In the genomic region with DNA sequence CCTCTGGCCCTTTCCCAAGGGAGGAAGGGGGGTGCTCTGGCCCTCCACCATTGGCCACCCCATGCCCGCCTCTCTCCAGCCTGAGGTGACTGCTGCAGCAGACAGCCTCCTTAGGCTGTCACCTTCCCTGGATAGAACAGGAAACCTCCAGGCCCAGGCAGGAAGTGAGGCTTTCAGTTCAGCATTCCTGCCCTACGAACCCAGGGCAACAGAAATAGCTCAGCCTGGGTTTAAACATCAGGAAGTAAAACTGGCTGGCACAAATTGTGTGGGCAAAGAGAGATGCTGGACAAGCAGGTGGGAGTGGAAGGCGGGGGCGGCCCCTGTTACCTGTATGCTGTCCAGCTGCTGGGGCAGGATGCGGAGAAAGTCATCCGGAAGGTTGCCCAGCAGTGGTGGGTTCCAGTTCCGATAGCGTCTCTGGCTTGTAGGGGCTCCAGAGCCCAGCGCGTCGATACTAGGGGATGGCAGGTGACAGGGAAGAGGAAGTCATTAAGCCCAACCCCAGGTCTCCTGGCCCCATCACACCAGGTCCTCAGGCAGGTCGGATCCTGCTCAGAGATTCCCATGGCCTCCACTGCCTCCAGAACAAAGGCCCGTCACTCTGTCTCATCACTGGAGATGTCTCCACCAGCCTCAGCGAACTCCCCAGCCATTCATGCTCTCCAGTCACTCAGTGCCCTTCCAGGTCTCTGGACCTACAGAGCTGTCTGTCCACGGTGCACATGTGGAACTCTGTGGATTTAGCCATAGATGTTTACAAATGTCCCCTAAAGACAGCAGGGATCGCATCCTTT, we compare ENCODE assay signal across 10 cellular contexts. TPM values are rescaled to one million over a fixed set of nuclear protein-coding genes. Genes with fewer than 3 reads are reported as not detected.
DNase-seq lines count a peak whose midpoint lies in the region; ATAC-seq and TF ChIP-seq lines count a peak whose summit lies in the region.
"Had no signal": no experiment of that assay in that cellular context is flagged by ENCODE, and none has a peak within 500 bp of the region (broad histone marks: within the 10 kb centered on the region; RNA-seq: fewer than 3 reads in every experiment).

No MANE protein-coding gene starts in this region.

- H3K4me3 ChIP-seq in ascending aorta (peak overlapping the region in 1 of 2 donors; percentile 49), subcutaneous abdominal adipose tissue (ENCODE audit: low read depth in 1 of 5, low read length in 5 of 5) (peak overlapping the region in 1 of 5 donors; percentile 46)

- peak overlapping the region; percentile 80 to 85 for H3K27ac ChIP-seq in ascending aorta
- peak overlapping the region; percentile 85 for H3K27ac ChIP-seq in subcutaneous abdominal adipose tissue (ENCODE audit: low read depth, low read length)

- H3K27me3 ChIP-seq in ascending aorta (no peaks in the 10 kb centered on the region), subcutaneous abdominal adipose tissue (ENCODE audit: control insufficient read depth in 5 of 5, insufficient read depth in 4 of 5, low read length in 5 of 5) (no peaks in the 10 kb centered on the region)

- peak overlapping the region in 1 of 5 donors; percentile 26 for H3K9ac ChIP-seq in subcutaneous abdominal adipose tissue (ENCODE audit: low read length in 5 of 5)

- intact Hi-C loops in ascending aorta (cut with DNase I) = no loop called here

- DNase-seq in HT1080 (ENCODE audit: low read depth) (peak; percentile 59), ascending aorta (ENCODE audit: low spot score in 2 of 2) (no peak), kidney tubule cell (ENCODE audit: low spot score) (peak; percentile 64), NCI-H1048 (lab: John Stamatoyannopoulos, UW) (no peak)
- DNase-seq: activated CD4-positive, alpha-beta T cell treated with anti-CD3 and anti-CD28 coated beads, Interleukin-2, amount 50 U/mL, for 1 hour; SHP77; stimulated activated CD8-positive, alpha-beta memory T cell treated with anti-CD3 and anti-CD28 coated beads, Interleukin-4, amount 100 ng/mL, for 48 hours had no signal

- H3K9me3 ChIP-seq in ascending aorta (no peaks in the 10 kb centered on the region), subcutaneous abdominal adipose tissue (ENCODE audit: control insufficient read depth in 5 of 5, low read length in 5 of 5) (no peaks in the 10 kb centered on the region)

- ATAC-seq in GM21717 (IDR thresholded peaks at IDR 0.05; ENCODE audit: unreplicated experiment) (no peak), HG02678 (IDR thresholded peaks at IDR 0.05; ENCODE audit: unreplicated experiment) (no peak)

- TF ChIP-seq CTCF in ascending aorta (IDR thresholded peaks at IDR 0.05) = no peak

- H3K36me3 ChIP-seq in ascending aorta (peaks cover 13 to 15% of the 10 kb centered on the region in 2 donors), subcutaneous abdominal adipose tissue (ENCODE audit: control insufficient read depth in 5 of 5, insufficient read depth in 5 of 5, low read length in 5 of 5) (peaks cover 0 to 57% (median 32%) of the 10 kb centered on the region in 5 donors)

- H3K4me1 ChIP-seq in ascending aorta (peaks cover 44 to 56% of the 10 kb centered on the region in 2 donors), subcutaneous abdominal adipose tissue (ENCODE audit: control insufficient read depth in 5 of 5, insufficient read depth in 5 of 5, low read length in 5 of 5) (peaks cover 30 to 79% (median 65%) of the 10 kb centered on the region in 5 donors)

RNA-seq across cellular contexts. Expression of gene MRPS23, which starts 23.6 kb away (rescaled TPM):
- total RNA-seq in HT1080 (2014; rRNA removed; shearing (Covaris generic)) = 129 and 133 TPM in 2 replicates
- polyA plus RNA-seq in HT1080 (2015; cell fraction: cytosol; rRNA removed) = 77.9 and 97.4 TPM in 2 replicates
- polyA plus RNA-seq in HT1080 (2015; cell fraction: nucleus; rRNA removed) = 52.3 and 66.8 TPM in 2 replicates
- total RNA-seq in ascending aorta = 2.0 TPM

Comparison
In these comparisons a context has a peak if more than half of its experiments do, and no peak if none do; other contexts are left out.
1. DNase-seq: peak in HT1080 (single experiment) and kidney tubule cell (single experiment); none in ascending aorta (0 of 2) and NCI-H1048 (single experiment).
2. RNA of gene MRPS23, which starts 23.6 kb away (total RNA-seq): 129 to 133 TPM in HT1080; 2.0 TPM in ascending aorta (single experiment); every median in the first group is over 10 times any median in the second.